8 cellular contexts compared by ENCODE assay signal in the genomic region with DNA sequence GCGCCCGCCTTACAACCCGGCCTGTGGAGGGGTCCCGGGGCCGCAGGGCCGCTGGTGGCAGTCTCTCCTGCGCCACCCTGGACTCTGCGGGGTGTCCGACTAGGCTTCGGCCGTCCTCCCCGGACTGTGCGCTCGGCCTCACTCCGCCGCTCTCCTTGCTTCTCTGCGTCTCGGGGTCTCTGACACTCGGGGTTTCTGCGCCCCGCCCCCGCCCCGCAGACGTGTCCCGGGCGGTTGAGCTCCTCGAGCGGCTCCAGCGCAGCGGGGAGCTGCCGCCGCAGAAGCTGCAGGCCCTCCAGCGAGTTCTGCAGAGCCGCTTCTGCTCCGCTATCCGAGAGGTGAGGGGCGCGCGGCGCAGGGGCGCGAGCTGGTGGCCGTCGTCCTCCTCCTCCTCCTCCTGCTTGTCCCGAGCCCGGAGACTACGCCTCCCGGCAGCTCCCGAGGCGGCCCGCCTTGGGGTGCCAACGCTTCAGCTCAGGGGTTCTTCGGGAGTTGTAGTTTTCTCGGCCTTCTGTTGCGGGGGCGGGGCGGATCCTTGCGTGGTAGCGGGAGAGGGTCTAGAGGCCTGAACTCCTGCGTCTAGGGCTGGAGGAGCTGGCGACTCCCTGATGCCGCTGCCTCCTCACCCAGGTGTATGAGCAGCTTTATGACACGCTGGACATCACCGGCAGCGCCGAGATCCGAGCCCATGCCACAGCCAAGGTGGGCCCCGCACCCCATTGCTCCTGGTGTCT. TPM values are rescaled to one million over a fixed set of nuclear protein-coding genes. Genes with fewer than 3 reads are reported as not detected.
DNase-seq lines count a peak whose midpoint lies in the region; ATAC-seq and TF ChIP-seq lines count a peak whose summit lies in the region.

No MANE protein-coding gene starts in this region.

- peak overlapping the region; percentile 75 for H3K4me3 Mint-ChIP-seq in activated naive CD4-positive, alpha-beta T cell treated with anti-CD3 and anti-CD28 coated beads for 36 hours

- no peaks in the 10 kb centered on the region for H3K27me3 Mint-ChIP-seq in activated naive CD4-positive, alpha-beta T cell treated with anti-CD3 and anti-CD28 coated beads for 36 hours (ENCODE audit: low read depth)

- no peaks in the 10 kb centered on the region for H3K9me3 Mint-ChIP-seq in activated naive CD4-positive, alpha-beta T cell treated with anti-CD3 and anti-CD28 coated beads for 36 hours

- H3K9me3 ChIP-seq in upper lobe of right lung = no peaks in the 10 kb centered on the region

- CTCF ChIA-PET in activated naive CD4-positive, alpha-beta T cell treated with anti-CD3 and anti-CD28 coated beads for 36 hours (lab: Charles Lee) = interaction anchor here (0.6 to 3.3 kb wide), 14 partner anchors 8 to 356 kb away, joined by 3 to 27 read pairs (median 4); a partner anchor contains a TSS

- peak; percentile 1 for ATAC-seq in GM18498 (IDR thresholded peaks at IDR 0.05; ENCODE audit: unreplicated experiment)
- ATAC-seq in upper lobe of right lung = peak; percentile 13
- no peak for ATAC-seq in HG02870 (IDR thresholded peaks at IDR 0.05; ENCODE audit: unreplicated experiment)

- H3K36me3 Mint-ChIP-seq in activated naive CD4-positive, alpha-beta T cell treated with anti-CD3 and anti-CD28 coated beads for 36 hours (ENCODE audit: low read depth) = no peaks in the 10 kb centered on the region

- peak overlapping the region; percentile 87 for H3K4me3 ChIP-seq in upper lobe of right lung

- H3K4me1 Mint-ChIP-seq in activated naive CD4-positive, alpha-beta T cell treated with anti-CD3 and anti-CD28 coated beads for 36 hours (ENCODE audit: low read depth) = peaks cover 28% of the 10 kb centered on the region

- intact Hi-C loops in activated naive CD4-positive, alpha-beta T cell treated with anti-CD3 and anti-CD28 coated beads for 36 hours (cut with micrococcal nuclease) = loop anchor here (1.0 to 10.0 kb wide), 4 partner anchors 29 to 340 kb away; a partner anchor contains a TSS
- intact Hi-C loops in upper lobe of right lung (cut with DNase I) = no loop called here

- no peaks in the 10 kb centered on the region for H3K27me3 ChIP-seq in upper lobe of right lung

- H3K27ac Mint-ChIP-seq in activated naive CD4-positive, alpha-beta T cell treated with anti-CD3 and anti-CD28 coated beads for 36 hours = no peak overlapping the region

- peak; percentile 46 to 76 for DNase-seq in NCI-H526 (lab: John Stamatoyannopoulos, UW)
- DNase-seq in activated naive CD4-positive, alpha-beta T cell treated with anti-CD3 and anti-CD28 coated beads for 36 hours = peak; percentile 66
- DNase-seq in glomerular visceral epithelial cell (ENCODE audit: extremely low spot score) = peak; percentile 31
- DNase-seq in nucleus accumbens (lab: John Stamatoyannopoulos, UW) = peak in 53 of 56 donors; percentile 18 to 91 (median 68)
- DNase-seq in upper lobe of right lung = peak; percentile 84
- no peak for DNase-seq in HK-2 (ENCODE audit: unreplicated experiment)

- H3K4me1 ChIP-seq in upper lobe of right lung = peaks cover 25% of the 10 kb centered on the region

- H3K27ac ChIP-seq in upper lobe of right lung = peak overlapping the region; percentile 72

- no peak for TF ChIP-seq CTCF in upper lobe of right lung (IDR thresholded peaks at IDR 0.05)

- H3K36me3 ChIP-seq in upper lobe of right lung = no peaks in the 10 kb centered on the region

RNA-seq across cellular contexts. Expression of a gene that starts 0.6 kb away (rescaled TPM):
- 1 to 10 TPM; 3.4 to 3.8 TPM for total RNA-seq in activated naive CD4-positive, alpha-beta T cell treated with anti-CD3 and anti-CD28 coated beads for 36 hours
- 12.2 TPM for total RNA-seq in upper lobe of right lung

RNA-seq across cellular contexts. Expression of a gene that starts 4.1 kb away (rescaled TPM):
- total RNA-seq in activated naive CD4-positive, alpha-beta T cell treated with anti-CD3 and anti-CD28 coated beads for 36 hours = 1 to 10 TPM; 1.5 to 1.9 TPM
- 1.5 TPM for total RNA-seq in upper lobe of right lung

RNA-seq across cellular contexts. Expression of a gene that starts 4.5 kb away (rescaled TPM):
- total RNA-seq in activated naive CD4-positive, alpha-beta T cell treated with anti-CD3 and anti-CD28 coated beads for 36 hours = 1 to 10 TPM; 4.6 to 4.9 TPM
- 10.7 TPM for total RNA-seq in upper lobe of right lung

RNA-seq across cellular contexts. Expression of a gene that starts 29.5 kb away (rescaled TPM):
- total RNA-seq in activated naive CD4-positive, alpha-beta T cell treated with anti-CD3 and anti-CD28 coated beads for 36 hours = 100 to 1,000 TPM; 163 to 166 TPM
- total RNA-seq in upper lobe of right lung = 179 TPM

RNA-seq across cellular contexts. Expression of a gene that starts 40.4 kb away (rescaled TPM):
- total RNA-seq in activated naive CD4-positive, alpha-beta T cell treated with anti-CD3 and anti-CD28 coated beads for 36 hours = not detected
- 2.2 TPM for total RNA-seq in upper lobe of right lung
